In the genomic region with DNA sequence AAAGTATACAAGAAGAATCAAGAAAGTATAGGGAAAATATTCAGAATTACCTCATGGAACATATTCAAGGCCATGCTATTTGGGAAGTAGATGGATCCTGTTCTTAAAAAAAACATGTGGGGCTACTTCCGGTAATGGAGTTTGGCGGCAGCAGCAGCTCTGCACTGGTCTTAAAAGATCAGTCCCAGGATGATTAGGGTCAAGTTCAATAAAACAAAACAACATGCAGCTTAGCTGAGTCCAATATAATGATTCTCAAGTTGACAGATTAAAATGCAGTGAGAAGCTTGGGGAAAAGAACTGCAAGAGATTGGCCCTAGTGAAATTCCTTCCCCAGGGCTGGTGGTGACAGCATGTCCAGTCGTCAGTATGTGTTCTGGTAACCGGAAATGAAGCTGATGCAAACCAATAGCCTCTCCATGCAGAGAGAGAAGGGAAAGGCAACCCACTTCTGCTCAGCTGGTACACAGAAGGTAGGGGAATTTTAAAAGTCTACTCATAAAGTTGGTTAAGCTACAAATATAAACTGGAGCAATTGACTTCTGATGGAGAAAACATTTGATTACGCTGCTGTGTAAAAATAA, we compare ENCODE assay signal across 19 cellular contexts.
"Had no signal": no experiment of that assay in that cellular context is flagged by ENCODE, and none has a peak within 500 bp of the region (broad histone marks: within the 10 kb centered on the region; RNA-seq: fewer than 3 reads in every experiment).

No MANE protein-coding gene starts in this region.

- H3K27ac Mint-ChIP-seq: activated naive CD8-positive, alpha-beta T cell treated with anti-CD3 and anti-CD28 coated beads for 36 hours; naive thymus-derived CD4-positive, alpha-beta T cell; progenitor cell of endocrine pancreas had no signal

- DNase-seq: activated CD4-positive, alpha-beta T cell treated with anti-CD3 and anti-CD28 coated beads for 4 hours; activated CD4-positive, alpha-beta T cell treated with anti-CD3 and anti-CD28 coated beads, Interleukin-2, amount 50 U/mL, for 48 hours; activated CD4-positive, CD25-positive, alpha-beta regulatory T cell; activated naive CD4-positive, alpha-beta T cell treated with Interleukin-2 at 50 U/mL for 16 hours; activated naive CD8-positive, alpha-beta T cell treated with anti-CD3 and anti-CD28 coated beads for 36 hours; activated T-cell treated with anti-CD3 and anti-CD28 coated beads, Interleukin-2, amount 50 U/mL, for 48 hours; amniotic stem cell; effector CD4-positive, alpha-beta T cell; erythroblast; hypothalamus; lower lobe of right lung; naive thymus-derived CD4-positive, alpha-beta T cell; stimulated activated CD4-positive, alpha-beta T cell treated with anti-CD3 and anti-CD28 coated beads, Interleukin-12 subunit alpha, Interleukin-12 subunit beta, amount 100 ng/mL, for 4 hours; stimulated activated CD4-positive, alpha-beta T cell treated with anti-CD3 and anti-CD28 coated beads, Interleukin-4, amount 100 ng/mL, for 4 hours; stimulated activated naive CD8-positive, alpha-beta T cell treated with anti-CD3 and anti-CD28 coated beads, Interleukin-15, Interleukin-2, amounts not matched to agents 100 U/mL and 50 U/mL, for 24 hours; T-helper 9 cell; upper lobe of left lung had no signal

- H3K27me3 Mint-ChIP-seq: progenitor cell of endocrine pancreas had no signal

- H3K4me1 ChIP-seq: lower lobe of right lung had no signal

- H3K4me1 Mint-ChIP-seq: activated naive CD8-positive, alpha-beta T cell treated with anti-CD3 and anti-CD28 coated beads for 36 hours; naive thymus-derived CD4-positive, alpha-beta T cell had no signal

- H3K27me3 ChIP-seq: right atrium auricular region, upper lobe of left lung had no signal

- H3K36me3 ChIP-seq: right atrium auricular region had no signal

- H3K9me3 Mint-ChIP-seq: activated naive CD8-positive, alpha-beta T cell treated with anti-CD3 and anti-CD28 coated beads for 36 hours; naive thymus-derived CD4-positive, alpha-beta T cell had no signal

- H3K4me3 Mint-ChIP-seq: activated naive CD8-positive, alpha-beta T cell treated with anti-CD3 and anti-CD28 coated beads for 36 hours; naive thymus-derived CD4-positive, alpha-beta T cell had no signal

- H3K4me3 ChIP-seq: lower lobe of right lung, right atrium auricular region, upper lobe of left lung had no signal

- H3K36me3 Mint-ChIP-seq: activated naive CD8-positive, alpha-beta T cell treated with anti-CD3 and anti-CD28 coated beads for 36 hours; naive thymus-derived CD4-positive, alpha-beta T cell had no signal

- H3K9me3 ChIP-seq: lower lobe of right lung, right atrium auricular region, upper lobe of left lung had no signal

- H3K27ac ChIP-seq: lower lobe of right lung, right atrium auricular region, upper lobe of left lung had no signal

- ATAC-seq: lower lobe of right lung; naive thymus-derived CD4-positive, alpha-beta T cell; stimulated activated naive CD8-positive, alpha-beta T cell treated with anti-CD3 and anti-CD28 coated beads, Interleukin-15, Interleukin-2, amounts not matched to agents 100 U/mL and 50 U/mL, for 24 hours had no signal
